8 cellular contexts compared by ENCODE assay signal in the genomic region with DNA sequence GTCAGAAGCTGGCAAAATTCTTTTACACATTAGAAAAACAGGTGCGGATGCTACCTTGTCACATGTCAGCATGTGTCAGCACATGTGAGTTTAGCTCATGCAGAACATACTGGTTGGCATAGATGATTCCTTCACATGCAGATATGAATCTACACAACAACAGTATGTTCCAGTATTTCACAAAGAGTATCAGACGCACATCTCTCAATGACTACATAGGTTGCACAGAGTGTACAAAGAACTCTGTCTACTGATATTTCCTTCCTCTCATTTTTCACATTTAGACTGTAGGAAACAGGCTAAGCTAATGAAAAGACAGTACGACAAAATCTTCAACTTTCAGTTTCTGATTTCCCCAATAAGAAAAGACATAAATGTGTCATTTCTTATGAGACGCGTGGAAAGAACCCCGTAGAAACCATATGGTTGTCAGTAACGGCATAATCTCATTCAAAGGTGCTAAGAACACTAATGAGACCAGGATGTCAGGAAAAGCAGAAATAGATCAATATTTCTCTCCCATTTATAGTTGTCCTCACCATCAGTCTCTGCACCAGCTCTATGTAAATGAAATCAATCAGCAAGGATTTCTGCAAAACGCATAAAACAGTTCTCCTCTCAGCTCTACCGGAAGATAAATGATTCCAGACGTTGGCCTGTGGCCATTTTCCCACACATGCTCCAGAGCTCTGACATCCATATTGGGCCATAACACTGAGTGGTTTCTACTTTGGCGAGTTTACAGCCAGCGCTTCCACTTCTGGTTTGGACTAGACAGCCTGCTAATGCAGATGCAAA.
A peak's percentile ranks its signal among the peaks of the same experiment; 100 is the strongest.
DNase-seq lines count a peak whose midpoint lies in the region; ATAC-seq and TF ChIP-seq lines count a peak whose summit lies in the region.

No MANE protein-coding gene starts in this region.

- DNase-seq in GM12865 (ENCODE audit: low read depth): peak; percentile 67
- peak; percentile 96 for DNase-seq in fibroblast of gingiva (ENCODE audit: low read depth)
- DNase-seq in retina: peak; percentile 24
- DNase-seq in DMS53 treated with DMSO at 0.1 percent for 48 hours (lab: John Stamatoyannopoulos, UW; ENCODE audit: unreplicated experiment): no peak
- no peak for DNase-seq in NCI-H187 (lab: John Stamatoyannopoulos, UW)
- DNase-seq in central memory CD4-positive, alpha-beta T cell: no peak

- peak overlapping the region; percentile 56 for H3K4me3 ChIP-seq in GM12865 (ENCODE audit: low read depth, low read length)

- ATAC-seq in HG03565 (IDR thresholded peaks at IDR 0.05; ENCODE audit: unreplicated experiment): peak; percentile 22
- ATAC-seq in GM21381 (IDR thresholded peaks at IDR 0.05; ENCODE audit: unreplicated experiment): no peak

- TF ChIP-seq CTCF in GM12865 (IDR thresholded peaks at IDR 0.05; ENCODE audit: insufficient read depth, low read depth, low read length, missing control alignments): no peak

Comparison
In these comparisons a context has a peak if more than half of its experiments do, and no peak if none do; other contexts are left out.
1. DNase-seq: peak in GM12865 (single experiment), fibroblast of gingiva (single experiment) and retina (single experiment); none in DMS53 treated with DMSO at 0.1 percent for 48 hours (single experiment), NCI-H187 (0 of 2) and central memory CD4-positive, alpha-beta T cell (single experiment).